ENCODE assay signal across 8 cellular contexts in the genomic region with DNA sequence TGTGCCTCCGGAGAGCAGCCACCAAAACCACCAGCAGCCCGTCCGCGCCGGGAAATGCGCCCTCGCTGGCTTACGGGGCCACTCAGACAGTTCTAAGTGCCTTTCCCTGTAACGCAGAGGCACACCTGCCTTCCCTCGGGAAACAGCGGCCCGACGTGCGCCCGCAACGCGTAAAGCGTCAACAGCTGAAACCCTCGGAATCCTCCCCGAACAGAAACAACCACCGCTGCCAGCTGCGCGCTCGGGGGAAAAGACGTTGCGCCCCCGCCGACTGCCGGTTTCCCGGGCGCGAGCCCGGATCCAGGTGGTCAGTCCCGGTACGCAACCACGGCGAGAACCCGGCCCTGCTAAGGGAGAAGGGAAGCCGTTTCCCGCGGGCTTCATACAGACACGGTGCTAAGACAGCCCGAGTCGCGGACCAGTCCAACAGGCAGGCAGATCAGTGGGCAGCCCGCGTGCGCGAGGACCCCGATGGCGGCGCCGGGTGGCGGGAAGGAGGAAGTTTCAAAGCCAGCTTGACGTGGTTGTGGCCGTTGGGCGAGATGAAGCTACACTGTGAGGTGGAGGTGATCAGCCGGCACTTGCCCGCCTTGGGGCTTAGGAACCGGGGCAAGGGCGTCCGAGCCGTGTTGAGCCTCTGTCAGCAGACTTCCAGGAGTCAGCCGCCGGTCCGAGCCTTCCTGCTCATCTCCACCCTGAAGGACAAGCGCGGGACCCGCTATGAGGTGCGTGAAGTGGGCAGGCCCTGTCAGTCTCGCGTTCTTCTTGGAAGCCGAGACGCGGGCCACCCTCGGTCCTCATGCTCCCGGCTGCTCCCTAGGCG. TPM values are rescaled to one million over a fixed set of nuclear protein-coding genes. Genes with fewer than 3 reads are reported as not detected.
DNase-seq lines count a peak whose midpoint lies in the region; ATAC-seq and TF ChIP-seq lines count a peak whose summit lies in the region.

A gene with protein sequence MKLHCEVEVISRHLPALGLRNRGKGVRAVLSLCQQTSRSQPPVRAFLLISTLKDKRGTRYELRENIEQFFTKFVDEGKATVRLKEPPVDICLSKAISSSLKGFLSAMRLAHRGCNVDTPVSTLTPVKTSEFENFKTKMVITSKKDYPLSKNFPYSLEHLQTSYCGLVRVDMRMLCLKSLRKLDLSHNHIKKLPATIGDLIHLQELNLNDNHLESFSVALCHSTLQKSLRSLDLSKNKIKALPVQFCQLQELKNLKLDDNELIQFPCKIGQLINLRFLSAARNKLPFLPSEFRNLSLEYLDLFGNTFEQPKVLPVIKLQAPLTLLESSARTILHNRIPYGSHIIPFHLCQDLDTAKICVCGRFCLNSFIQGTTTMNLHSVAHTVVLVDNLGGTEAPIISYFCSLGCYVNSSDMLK (plus strand): TSS at position 462 of the 823 bp plus-strand sequence. CDS start 81 bp downstream, at position 543.

- H3K9me3 Mint-ChIP-seq in CD4-positive, alpha-beta T cell, result no peaks in the 10 kb centered on the region
- no peaks in the 10 kb centered on the region for H3K9me3 Mint-ChIP-seq in memory B cell

- CTCF ChIA-PET in CD4-positive, alpha-beta T cell (lab: Charles Lee), result interaction anchor here (0.7 to 3.4 kb wide), 5 partner anchors 11 to 263 kb away, joined by 3 to 43 read pairs (median 11); a partner anchor contains a TSS

- peak; percentile 72 to 89 (median 81) for DNase-seq in CD4-positive, alpha-beta T cell
- DNase-seq in HL-60 (ENCODE audit: low read depth in 1 of 2, low spot score in 1 of 2) (peak; percentile 63 to 92), NCI-H82 treated with DMSO at 0.1 percent for 48 hours (lab: John Stamatoyannopoulos, UW; ENCODE audit: unreplicated experiment) (peak; percentile 35), memory B cell (ENCODE audit: low spot score in 2 of 2) (peak; percentile 92 to 100)
- DNase-seq in activated CD8-positive, alpha-beta memory T cell treated with anti-CD3 and anti-CD28 coated beads for 24 hours, result peak; percentile 98
- DNase-seq in effector CD8-positive, alpha-beta T cell (lab: John Stamatoyannopoulos, UW), result peak; percentile 78
- peak; percentile 72 for DNase-seq in stimulated activated CD8-positive, alpha-beta memory T cell treated with anti-CD3 and anti-CD28 coated beads, Interleukin-12 subunit alpha, Interleukin-12 subunit beta, amount 100 ng/mL, for 1 hour (ENCODE audit: low read depth)

- H3K27ac ChIP-seq in CD4-positive, alpha-beta T cell (ENCODE audit: low read depth, low read length), result peak within 1 kb of the TSS; percentile 91
- H3K27ac ChIP-seq in HL-60 (replicated peaks), result peak within 1 kb of the TSS; percentile 98

- peaks cover 26% of the 10 kb centered on the region for H3K36me3 Mint-ChIP-seq in CD4-positive, alpha-beta T cell (ENCODE audit: low read depth)
- H3K36me3 Mint-ChIP-seq in memory B cell, result no peaks in the 10 kb centered on the region

- POLR2A ChIA-PET in CD4-positive, alpha-beta T cell (lab: Charles Lee), result interaction anchor here (0.6 to 8.5 kb wide), 14 partner anchors 9 to 713 kb away, joined by 3 to 141 read pairs (median 8); a partner anchor contains a TSS

- no peaks in the 10 kb centered on the region for H3K27me3 ChIP-seq in CD4-positive, alpha-beta T cell (ENCODE audit: control insufficient read depth, insufficient read depth, low read length)
- H3K27me3 ChIP-seq in HL-60 (ENCODE audit: insufficient read depth, poor library complexity, severe bottlenecking), result no peaks in the 10 kb centered on the region

- ATAC-seq in CD4-positive, alpha-beta T cell (ENCODE audit: poor library complexity), result peak; percentile 75
- ATAC-seq in GM19455 (IDR thresholded peaks at IDR 0.05; ENCODE audit: unreplicated experiment), result peak; percentile 49
- peak; percentile 68 for ATAC-seq in memory B cell (ENCODE audit: low read depth)

- H3K27me3 Mint-ChIP-seq in CD4-positive, alpha-beta T cell, result no peaks in the 10 kb centered on the region
- no peaks in the 10 kb centered on the region for H3K27me3 Mint-ChIP-seq in memory B cell

- no peaks in the 10 kb centered on the region for H3K9me3 ChIP-seq in CD4-positive, alpha-beta T cell (ENCODE audit: control insufficient read depth, low read length)

- H3K4me1 Mint-ChIP-seq in CD4-positive, alpha-beta T cell (ENCODE audit: low read depth), result peaks cover 43% of the 10 kb centered on the region
- peaks cover 20% of the 10 kb centered on the region for H3K4me1 Mint-ChIP-seq in memory B cell

- intact Hi-C loops in CD4-positive, alpha-beta T cell (cut with DNase I, micrococcal nuclease), result loop anchor here (1.0 to 5.0 kb wide), 4 partner anchors 12 to 169 kb away; a partner anchor contains a TSS

- peak within 1 kb of the TSS; percentile 98 for H3K27ac Mint-ChIP-seq in CD4-positive, alpha-beta T cell
- H3K27ac Mint-ChIP-seq in memory B cell, result peak within 1 kb of the TSS; percentile 98

- peak within 1 kb of the TSS; percentile 97 for H3K4me3 Mint-ChIP-seq in CD4-positive, alpha-beta T cell
- peak within 1 kb of the TSS; percentile 97 for H3K4me3 Mint-ChIP-seq in memory B cell

- H3K4me3 ChIP-seq in HL-60 (replicated peaks; ENCODE audit: insufficient read depth, low read length), result peak within 1 kb of the TSS; percentile 79

- no peak for TF ChIP-seq CTCF in CD4-positive, alpha-beta T cell (IDR thresholded peaks at IDR 0.05)
- TF ChIP-seq CTCF in HL-60 (IDR thresholded peaks at IDR 0.05; ENCODE audit: insufficient read depth, low read length), result no peak

RNA-seq across cellular contexts. Expression of the gene that starts here (rescaled TPM):
- total RNA-seq in CD4-positive, alpha-beta T cell, result 1 to 10 TPM; 3.2 to 5.8 TPM

Comparison
In these comparisons a context has a peak if more than half of its experiments do, and no peak if none do; other contexts are left out.
1. Peak in every context shown above with its lines: DNase-seq, ATAC-seq, H3K4me3 ChIP-seq and H3K27ac ChIP-seq.
2. DNase-seq: peak in every context shown above with its lines; median percentile 98 in activated CD8-positive, alpha-beta memory T cell treated with anti-CD3 and anti-CD28 coated beads for 24 hours; 96 in memory B cell; 81 in CD4-positive, alpha-beta T cell; 78 in effector CD8-positive, alpha-beta T cell; 78 in HL-60; 72 in stimulated activated CD8-positive, alpha-beta memory T cell treated with anti-CD3 and anti-CD28 coated beads, Interleukin-12 subunit alpha, Interleukin-12 subunit beta, amount 100 ng/mL, for 1 hour; 35 in NCI-H82 treated with DMSO at 0.1 percent for 48 hours.